Comparison of ENCODE assay signal across 18 cellular contexts in the genomic region with DNA sequence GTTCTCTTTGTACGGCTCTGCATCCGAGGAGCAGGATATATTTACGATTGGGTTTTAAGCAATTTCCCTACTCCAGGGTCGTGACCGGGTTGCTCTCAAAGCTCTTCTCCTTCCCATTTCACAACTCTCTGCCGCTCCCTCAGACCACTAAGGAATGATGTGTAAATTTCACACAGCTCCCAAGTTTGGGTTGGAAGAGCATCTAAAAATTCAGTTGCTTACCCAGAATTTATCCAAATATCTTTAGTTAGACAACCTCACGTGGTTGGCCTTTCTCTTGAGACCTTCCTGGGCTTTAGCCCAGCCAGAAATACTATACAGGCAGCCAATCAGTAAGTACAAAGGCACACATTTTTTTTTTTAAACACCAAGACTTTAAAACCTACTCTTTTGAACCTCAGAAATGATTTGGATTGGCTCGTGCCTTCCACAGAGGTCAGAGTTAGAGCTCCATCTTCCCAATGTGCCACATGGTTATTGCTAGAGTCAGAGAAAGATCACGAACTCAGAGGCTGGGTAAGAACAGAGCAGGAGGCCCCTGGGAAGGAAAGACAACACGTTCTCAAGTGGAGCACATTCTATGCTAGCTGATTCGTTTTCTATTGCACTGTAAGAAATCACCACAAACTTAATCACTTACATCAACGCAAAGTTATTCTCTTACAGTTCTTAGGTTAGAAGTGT.
"Had no signal": no experiment of that assay in that cellular context is flagged by ENCODE, and none has a peak within 500 bp of the region (broad histone marks: within the 10 kb centered on the region; RNA-seq: fewer than 3 reads in every experiment).

No MANE protein-coding gene starts in this region.

- H3K4me1 Mint-ChIP-seq: activated naive CD8-positive, alpha-beta T cell treated with anti-CD3 and anti-CD28 coated beads, Interleukin-2, amount 50 U/mL, for 24 hours; memory B cell; stimulated activated naive B cell treated with anti-CD40 and anti-IgM and Interleukin-4, amounts not matched to agents 10 μg/mL and 1 μg/mL and 100 μg/mL, for 72 hours had no signal

- H3K27me3 ChIP-seq: ascending aorta, foreskin keratinocyte, transverse colon had no signal

- H3K27ac ChIP-seq: ascending aorta, foreskin keratinocyte, prostate gland, SK-N-MC, transverse colon had no signal

- H3K36me3 Mint-ChIP-seq: memory B cell; naive thymus-derived CD8-positive, alpha-beta T cell; stimulated activated naive B cell treated with anti-CD40 and anti-IgM and Interleukin-4, amounts not matched to agents 10 μg/mL and 1 μg/mL and 100 μg/mL, for 72 hours had no signal

- H3K4me3 ChIP-seq: ascending aorta, prostate gland, SK-N-MC, transverse colon had no signal

- H3K36me3 ChIP-seq: ascending aorta, prostate gland, transverse colon had no signal

- H3K9me3 ChIP-seq: ascending aorta, prostate gland, transverse colon had no signal

- DNase-seq: activated CD4-positive, alpha-beta T cell treated with anti-CD3 and anti-CD28 coated beads for 1 hour; activated CD4-positive, alpha-beta T cell treated with anti-CD3 and anti-CD28 coated beads, Interleukin-2, amount 50 U/mL, for 4 hours; activated naive CD4-positive, alpha-beta T cell treated with anti-CD3 and anti-CD28 coated beads for 36 hours; activated naive CD8-positive, alpha-beta T cell treated with anti-CD3 and anti-CD28 coated beads, Interleukin-2, amount 50 U/mL, for 24 hours; activated T-cell treated with anti-CD3 and anti-CD28 coated beads, Interleukin-2, amount 50 U/mL, for 1 hour; foreskin keratinocyte; head of caudate nucleus; naive thymus-derived CD8-positive, alpha-beta T cell; stimulated activated CD4-positive, alpha-beta T cell treated with anti-CD3 and anti-CD28 coated beads, Interleukin-12 subunit alpha, Interleukin-12 subunit beta, amount 100 ng/mL, for 4 hours; stimulated activated naive B cell treated with anti-CD40 and anti-IgM and Interleukin-4, amounts not matched to agents 10 μg/mL and 1 μg/mL and 100 μg/mL, for 72 hours; T-helper 1 cell; transverse colon had no signal

- H3K4me3 Mint-ChIP-seq: activated naive CD4-positive, alpha-beta T cell treated with anti-CD3 and anti-CD28 coated beads for 36 hours; activated naive CD8-positive, alpha-beta T cell treated with anti-CD3 and anti-CD28 coated beads, Interleukin-2, amount 50 U/mL, for 24 hours; memory B cell; naive thymus-derived CD8-positive, alpha-beta T cell; stimulated activated naive B cell treated with anti-CD40 and anti-IgM and Interleukin-4, amounts not matched to agents 10 μg/mL and 1 μg/mL and 100 μg/mL, for 72 hours had no signal

- ATAC-seq: activated naive CD8-positive, alpha-beta T cell treated with anti-CD3 and anti-CD28 coated beads, Interleukin-2, amount 50 U/mL, for 24 hours; foreskin keratinocyte; left lobe of liver; naive thymus-derived CD8-positive, alpha-beta T cell; stimulated activated naive B cell treated with anti-CD40 and anti-IgM and Interleukin-4, amounts not matched to agents 10 μg/mL and 1 μg/mL and 100 μg/mL, for 72 hours had no signal

- H3K27ac Mint-ChIP-seq: activated naive CD4-positive, alpha-beta T cell treated with anti-CD3 and anti-CD28 coated beads for 36 hours; activated naive CD8-positive, alpha-beta T cell treated with anti-CD3 and anti-CD28 coated beads, Interleukin-2, amount 50 U/mL, for 24 hours; activated T-helper 2 cell treated with anti-CD3 and anti-CD28 coated beads, Interferon-gamma antibody, Interleukin-2, Interleukin-4, amounts not matched to agents 10 μg/mL and 5 μg/mL and 100 μg/mL, durations not matched to agents 14 hours and 24 hours and 36 hours; memory B cell; naive thymus-derived CD8-positive, alpha-beta T cell; stimulated activated naive B cell treated with anti-CD40 and anti-IgM and Interleukin-4, amounts not matched to agents 10 μg/mL and 1 μg/mL and 100 μg/mL, for 72 hours had no signal

- H3K9me3 Mint-ChIP-seq: activated naive CD4-positive, alpha-beta T cell treated with anti-CD3 and anti-CD28 coated beads for 36 hours; activated naive CD8-positive, alpha-beta T cell treated with anti-CD3 and anti-CD28 coated beads, Interleukin-2, amount 50 U/mL, for 24 hours; activated T-helper 2 cell treated with anti-CD3 and anti-CD28 coated beads, Interferon-gamma antibody, Interleukin-2, Interleukin-4, amounts not matched to agents 10 μg/mL and 5 μg/mL and 100 μg/mL, durations not matched to agents 14 hours and 24 hours and 36 hours; naive thymus-derived CD8-positive, alpha-beta T cell; stimulated activated naive B cell treated with anti-CD40 and anti-IgM and Interleukin-4, amounts not matched to agents 10 μg/mL and 1 μg/mL and 100 μg/mL, for 72 hours had no signal

- H3K27me3 Mint-ChIP-seq: activated naive CD8-positive, alpha-beta T cell treated with anti-CD3 and anti-CD28 coated beads, Interleukin-2, amount 50 U/mL, for 24 hours; memory B cell had no signal

- H3K4me1 ChIP-seq: ascending aorta, foreskin keratinocyte, prostate gland, transverse colon had no signal
